Comparison of ENCODE assay signal across 24 cellular contexts in genomic region chr16:35599429-35600165, GRCh38.
DNase-seq lines count a peak whose midpoint lies in the region; ATAC-seq, FAIRE-seq and TF ChIP-seq lines count a peak whose summit lies in the region.
"Had no signal": no experiment of that assay in that cellular context is flagged by ENCODE, and none has a peak within 500 bp of the region (broad histone marks: within the 10 kb centered on the region; RNA-seq: fewer than 3 reads in every experiment).

No MANE protein-coding gene starts in this region.

- H3K9ac ChIP-seq in DND-41 (ENCODE audit: low read depth, low read length) = no peak overlapping the region
- H3K9ac ChIP-seq: GM23248 had no signal

- TF ChIP-seq CTCF in DND-41 (IDR thresholded peaks at IDR 0.05; ENCODE audit: borderline replicate concordance, extremely low read depth, low read length, poor library complexity, severe bottlenecking) (no peak), bronchial epithelial cell (IDR thresholded peaks at IDR 0.05; ENCODE audit: insufficient read depth, low read length, severe bottlenecking) (no peak), ascending aorta (IDR thresholded peaks at IDR 0.05) (no peak), lower lobe of right lung (IDR thresholded peaks at IDR 0.05) (no peak)

- no peaks in the 10 kb centered on the region for H3K9me3 ChIP-seq in DND-41 (ENCODE audit: insufficient read depth, low read length, severe bottlenecking)
- H3K9me3 ChIP-seq in ascending aorta = no peaks in the 10 kb centered on the region
- H3K9me3 ChIP-seq in lower lobe of right lung = no peaks in the 10 kb centered on the region
- H3K9me3 ChIP-seq: right atrium auricular region had no signal

- H2AFZ ChIP-seq in DND-41 (ENCODE audit: low read depth, low read length) = peak overlapping the region; percentile 28
- H2AFZ ChIP-seq: GM23248, hepatocyte had no signal

- no peaks in the 10 kb centered on the region for H3K27me3 ChIP-seq in DND-41 (ENCODE audit: insufficient read depth, low read length, poor library complexity)
- H3K27me3 ChIP-seq in bronchial epithelial cell (ENCODE audit: control insufficient read depth, insufficient read depth, low read length) = no peaks in the 10 kb centered on the region
- H3K27me3 ChIP-seq in ascending aorta = no peaks in the 10 kb centered on the region
- H3K27me3 ChIP-seq in lower lobe of right lung (ENCODE audit: low read depth) = no peaks in the 10 kb centered on the region
- H3K27me3 ChIP-seq: foreskin keratinocyte, hepatocyte, right atrium auricular region, spleen had no signal

- H4K20me1 ChIP-seq in DND-41 (ENCODE audit: insufficient read depth, low read length) = no peaks in the 10 kb centered on the region

- H3K36me3 ChIP-seq in DND-41 (ENCODE audit: insufficient read depth, low read length) (no peaks in the 10 kb centered on the region), bronchial epithelial cell (ENCODE audit: control insufficient read depth, insufficient read depth, low read length) (no peaks in the 10 kb centered on the region), ascending aorta (no peaks in the 10 kb centered on the region), lower lobe of right lung (no peaks in the 10 kb centered on the region)
- H3K36me3 ChIP-seq: right atrium auricular region, spleen had no signal

- intact Hi-C loops in ascending aorta (cut with DNase I) = no loop called here
- intact Hi-C loops in lower lobe of right lung (cut with DNase I) = no loop called here

- no peak for DNase-seq in DND-41
- DNase-seq in bronchial epithelial cell (ENCODE audit: low read depth) = peak; percentile 5
- DNase-seq in kidney tubule cell (ENCODE audit: low spot score) = peak; percentile 89
- DNase-seq in HuH-7.5 (ENCODE audit: low spot score) = no peak
- DNase-seq in NCI-H1105 (lab: John Stamatoyannopoulos, UW) = no peak
- no peak for DNase-seq in ascending aorta (ENCODE audit: low spot score in 2 of 2)
- no peak for DNase-seq in lower lobe of right lung
- DNase-seq: activated CD4-positive, alpha-beta T cell treated with anti-CD3 and anti-CD28 coated beads, Interleukin-2, amount 50 U/mL, for 4 hours; activated naive CD8-positive, alpha-beta T cell treated with anti-CD3 and anti-CD28 coated beads for 36 hours; C1 segment of cervical spinal cord; foreskin keratinocyte; GM23248; left ventricle myocardium superior; NCI-H187; spleen; stimulated activated CD4-positive, alpha-beta T cell treated with anti-CD3 and anti-CD28 coated beads, Interleukin-2, amount 100 ng/mL, for 48 hours; T1000 had no signal

- ATAC-seq in DND-41 (ENCODE audit: insufficient read depth, low read depth) = no peak
- no peak for ATAC-seq in lower lobe of right lung
- ATAC-seq: foreskin keratinocyte; left ventricle myocardium superior; stimulated activated effector memory CD8-positive, alpha-beta T cell treated with anti-CD3 and anti-CD28 coated beads, Interleukin-12 subunit alpha, Interleukin-12 subunit beta, amount 100 ng/mL, for 72 hours; WTC11 had no signal

- H3K4me1 ChIP-seq in DND-41 (ENCODE audit: insufficient read depth, low read length) = peaks cover 11% of the 10 kb centered on the region
- no peaks in the 10 kb centered on the region for H3K4me1 ChIP-seq in ascending aorta
- H3K4me1 ChIP-seq in lower lobe of right lung = no peaks in the 10 kb centered on the region
- H3K4me1 ChIP-seq: foreskin keratinocyte, right atrium auricular region, spleen had no signal

- H3K79me2 ChIP-seq in DND-41 (ENCODE audit: insufficient read depth, low read length) = no peaks in the 10 kb centered on the region
- H3K79me2 ChIP-seq: hepatocyte had no signal

- H3K4me3 ChIP-seq in DND-41 (ENCODE audit: low read depth in 1 of 2, low read length in 2 of 2) (no peak overlapping the region), bronchial epithelial cell (ENCODE audit: low read depth, low read length) (no peak overlapping the region), ascending aorta (no peak overlapping the region), lower lobe of right lung (no peak overlapping the region)
- H3K4me3 ChIP-seq: GM23248, hepatocyte, right atrium auricular region, spleen had no signal

- no peak for FAIRE-seq in bronchial epithelial cell (lab: Jason Lieb, UNC)
- FAIRE-seq: astrocyte had no signal

- H3K27ac ChIP-seq in DND-41 (ENCODE audit: low read length) (peak overlapping the region; percentile 7; the same call in 1 of the 2 replicates), ascending aorta (no peak overlapping the region), lower lobe of right lung (no peak overlapping the region)
- H3K27ac ChIP-seq: foreskin keratinocyte, GM23248, hepatocyte, right atrium auricular region, RWPE1, spleen had no signal

- TF ChIP-seq EP300 in Ishikawa (IDR thresholded peaks at IDR 0.05; ENCODE audit: borderline replicate concordance) = no peak

- H3K4me2 ChIP-seq in DND-41 (ENCODE audit: insufficient read depth, low read length) = no peak overlapping the region
- H3K4me2 ChIP-seq: hepatocyte had no signal

- no peak for TF ChIP-seq RAD21 in Ishikawa (IDR thresholded peaks at IDR 0.05; ENCODE audit: low read depth)

TF ChIP-seq in Ishikawa, 13 proteins besides CTCF, POLR2A, EP300 and RAD21:
- TF ChIP-seq USF1 (IDR thresholded peaks at IDR 0.05) = no peak
- 0 out of 2 replicates have a peak, but pooled peaks have one; percentile 0 for TF ChIP-seq MAX (IDR thresholded peaks at IDR 0.05)

Comparison
In these comparisons a context has a peak if more than half of its experiments do, and no peak if none do; other contexts are left out.
1. DNase-seq: peak in bronchial epithelial cell (single experiment) and kidney tubule cell (single experiment); none in DND-41 (single experiment), HuH-7.5 (single experiment), NCI-H1105 (single experiment), ascending aorta (0 of 2) and lower lobe of right lung (single experiment).